ENCODE assay signal across 1 cellular context in the genomic region with DNA sequence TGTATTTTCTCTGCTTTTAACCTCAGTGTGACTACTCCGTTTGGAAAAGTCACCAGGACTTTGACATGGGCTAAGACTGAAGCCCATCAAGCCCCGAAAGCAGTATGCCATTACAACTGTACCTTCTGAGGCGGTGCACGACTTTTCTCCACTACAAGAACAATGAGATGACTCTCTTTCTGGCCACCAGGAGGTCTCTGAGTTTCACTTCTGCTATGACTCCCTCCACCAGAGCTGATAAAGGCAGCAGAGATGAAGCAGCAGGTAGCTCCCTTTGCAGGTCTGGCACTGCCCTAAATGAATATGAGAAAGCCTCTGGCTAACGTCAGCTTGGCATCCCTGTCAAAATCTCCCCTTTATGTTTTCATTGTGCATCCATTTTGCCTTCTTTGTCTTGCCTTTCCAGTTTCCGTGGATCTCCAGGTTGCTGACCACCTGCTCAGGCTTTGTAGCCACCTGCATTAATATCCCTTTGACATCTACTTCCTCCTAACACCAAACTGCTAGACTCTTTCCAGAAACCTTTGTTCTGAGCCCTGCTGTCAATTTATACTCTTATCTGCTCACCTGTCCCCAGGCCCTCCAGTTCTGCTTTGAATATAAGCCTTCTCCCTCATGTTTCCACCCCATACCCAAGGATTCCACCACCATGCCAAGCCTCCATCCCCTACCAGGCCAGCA.
TF ChIP-seq lines count a peak whose summit lies in the region.

No MANE protein-coding gene starts in this region.

TF ChIP-seq in GM23338, 12 proteins besides CTCF, POLR2A, EP300 and RAD21 (continued from another document):
- TF ChIP-seq, protein P1, sequence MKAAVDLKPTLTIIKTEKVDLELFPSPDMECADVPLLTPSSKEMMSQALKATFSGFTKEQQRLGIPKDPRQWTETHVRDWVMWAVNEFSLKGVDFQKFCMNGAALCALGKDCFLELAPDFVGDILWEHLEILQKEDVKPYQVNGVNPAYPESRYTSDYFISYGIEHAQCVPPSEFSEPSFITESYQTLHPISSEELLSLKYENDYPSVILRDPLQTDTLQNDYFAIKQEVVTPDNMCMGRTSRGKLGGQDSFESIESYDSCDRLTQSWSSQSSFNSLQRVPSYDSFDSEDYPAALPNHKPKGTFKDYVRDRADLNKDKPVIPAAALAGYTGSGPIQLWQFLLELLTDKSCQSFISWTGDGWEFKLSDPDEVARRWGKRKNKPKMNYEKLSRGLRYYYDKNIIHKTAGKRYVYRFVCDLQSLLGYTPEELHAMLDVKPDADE (IDR thresholded peaks at IDR 0.05), result no peak
- TF ChIP-seq, protein P2, sequence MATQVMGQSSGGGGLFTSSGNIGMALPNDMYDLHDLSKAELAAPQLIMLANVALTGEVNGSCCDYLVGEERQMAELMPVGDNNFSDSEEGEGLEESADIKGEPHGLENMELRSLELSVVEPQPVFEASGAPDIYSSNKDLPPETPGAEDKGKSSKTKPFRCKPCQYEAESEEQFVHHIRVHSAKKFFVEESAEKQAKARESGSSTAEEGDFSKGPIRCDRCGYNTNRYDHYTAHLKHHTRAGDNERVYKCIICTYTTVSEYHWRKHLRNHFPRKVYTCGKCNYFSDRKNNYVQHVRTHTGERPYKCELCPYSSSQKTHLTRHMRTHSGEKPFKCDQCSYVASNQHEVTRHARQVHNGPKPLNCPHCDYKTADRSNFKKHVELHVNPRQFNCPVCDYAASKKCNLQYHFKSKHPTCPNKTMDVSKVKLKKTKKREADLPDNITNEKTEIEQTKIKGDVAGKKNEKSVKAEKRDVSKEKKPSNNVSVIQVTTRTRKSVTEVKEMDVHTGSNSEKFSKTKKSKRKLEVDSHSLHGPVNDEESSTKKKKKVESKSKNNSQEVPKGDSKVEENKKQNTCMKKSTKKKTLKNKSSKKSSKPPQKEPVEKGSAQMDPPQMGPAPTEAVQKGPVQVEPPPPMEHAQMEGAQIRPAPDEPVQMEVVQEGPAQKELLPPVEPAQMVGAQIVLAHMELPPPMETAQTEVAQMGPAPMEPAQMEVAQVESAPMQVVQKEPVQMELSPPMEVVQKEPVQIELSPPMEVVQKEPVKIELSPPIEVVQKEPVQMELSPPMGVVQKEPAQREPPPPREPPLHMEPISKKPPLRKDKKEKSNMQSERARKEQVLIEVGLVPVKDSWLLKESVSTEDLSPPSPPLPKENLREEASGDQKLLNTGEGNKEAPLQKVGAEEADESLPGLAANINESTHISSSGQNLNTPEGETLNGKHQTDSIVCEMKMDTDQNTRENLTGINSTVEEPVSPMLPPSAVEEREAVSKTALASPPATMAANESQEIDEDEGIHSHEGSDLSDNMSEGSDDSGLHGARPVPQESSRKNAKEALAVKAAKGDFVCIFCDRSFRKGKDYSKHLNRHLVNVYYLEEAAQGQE (IDR thresholded peaks at IDR 0.05; ENCODE audit: unreplicated experiment), result no peak
- TF ChIP-seq POLR2AphosphoS5 (IDR thresholded peaks at IDR 0.05; ENCODE audit: low read depth), result no peak
- TF ChIP-seq ZNF114 (CRISPR knock-in tag; IDR thresholded peaks at IDR 0.05), result no peak
- TF ChIP-seq EZH2phosphoT487 (IDR thresholded peaks at IDR 0.05; ENCODE audit: unreplicated experiment), result no peak
TF ChIP-seq in GM23338: peak in this region for 0.
